13 cellular contexts compared by ENCODE assay signal in genomic region chr6:56730663-56731529, GRCh38.
DNase-seq lines count a peak whose midpoint lies in the region; ATAC-seq, FAIRE-seq and TF ChIP-seq lines count a peak whose summit lies in the region.
"Had no signal": no experiment of that assay in that cellular context is flagged by ENCODE, and none has a peak within 500 bp of the region (broad histone marks: within the 10 kb centered on the region; RNA-seq: fewer than 3 reads in every experiment).

No MANE protein-coding gene starts in this region.

- FAIRE-seq in A549 (lab: Jason Lieb, UNC) = no peak
- FAIRE-seq: GM12891 had no signal

- TF ChIP-seq POLR2A in A549 (IDR thresholded peaks at IDR 0.05; ENCODE audit: low read length) (no peak), prostate gland (IDR thresholded peaks at IDR 0.05) (no peak)

- H3K4me2 ChIP-seq in A549 = peak overlapping the region; percentile 64

- no peaks in the 10 kb centered on the region for H3K27me3 Mint-ChIP-seq in chondrocyte (ENCODE audit: low read depth)
- H3K27me3 Mint-ChIP-seq: activated CD4-positive, alpha-beta T cell treated with anti-CD3 and anti-CD28 coated beads for 36 hours had no signal

- H3K36me3 Mint-ChIP-seq in chondrocyte (ENCODE audit: low read depth) = peaks cover 4% of the 10 kb centered on the region

- POLR2A ChIA-PET in A549 (lab: Yijun Ruan, JAX) = no interaction called here

- H3K27ac ChIP-seq in A549 = peak overlapping the region; percentile 72 to 85
- H3K27ac ChIP-seq in left lung = peak overlapping the region in 1 of 2 donors; percentile 55
- H3K27ac ChIP-seq in prostate gland = no peak overlapping the region

- H3K4me3 ChIP-seq in A549 (no peak overlapping the region), left lung (no peak overlapping the region), prostate gland (no peak overlapping the region)

- no peak for TF ChIP-seq EP300 in A549 (IDR thresholded peaks at IDR 0.05)

- TF ChIP-seq CTCF in A549 (IDR thresholded peaks at IDR 0.05) (no peak), chondrocyte (IDR thresholded peaks at IDR 0.05) (no peak), left lung (IDR thresholded peaks at IDR 0.05) (no peak), prostate gland (IDR thresholded peaks at IDR 0.05) (no peak)

- TF ChIP-seq RAD21 in A549 (conservative IDR thresholded peaks at IDR 0.05 in 1 of 2, IDR thresholded peaks at IDR 0.05 in 1 of 2) = no peak

- intact Hi-C loops in left lung (cut with DNase I) (no loop called here), prostate gland (cut with DNase I) (no loop called here)

- no peaks in the 10 kb centered on the region for H3K27me3 ChIP-seq in left lung
- H3K27me3 ChIP-seq in prostate gland (replicated peaks; ENCODE audit: insufficient read depth) = no peaks in the 10 kb centered on the region

- H3K27ac Mint-ChIP-seq in chondrocyte (ENCODE audit: unreplicated experiment) = peak overlapping the region; percentile 83
- H3K27ac Mint-ChIP-seq: activated CD4-positive, alpha-beta T cell treated with anti-CD3 and anti-CD28 coated beads for 36 hours; CD14-positive monocyte had no signal

- peaks cover 87% of the 10 kb centered on the region for H3K4me1 ChIP-seq in A549
- H3K4me1 ChIP-seq in left lung = peaks cover 0 to 8% of the 10 kb centered on the region in 2 donors
- no peaks in the 10 kb centered on the region for H3K4me1 ChIP-seq in prostate gland (replicated peaks)

- DNase-seq in A549 (ENCODE audit: low read depth in 1 of 2, low spot score in 1 of 2) (no peak), HT1080 (ENCODE audit: low read depth) (peak; percentile 85), chondrocyte (ENCODE audit: low spot score) (no peak), left lung (no peak), prostate gland (ENCODE audit: low spot score) (no peak), NCI-H510A treated with DMSO at 0.1 percent for 48 hours (lab: John Stamatoyannopoulos, UW) (no peak), NCI-H146 (lab: John Stamatoyannopoulos, UW) (no peak), NCI-H82 treated with DMSO at 0.1 percent for 48 hours (lab: John Stamatoyannopoulos, UW; ENCODE audit: unreplicated experiment) (no peak)
- DNase-seq: activated CD4-positive, alpha-beta T cell treated with anti-CD3 and anti-CD28 coated beads for 36 hours; amygdala; SHP77 had no signal

- H3K4me1 Mint-ChIP-seq in chondrocyte (ENCODE audit: low read depth) = peaks cover 63% of the 10 kb centered on the region
- H3K4me1 Mint-ChIP-seq: activated CD4-positive, alpha-beta T cell treated with anti-CD3 and anti-CD28 coated beads for 36 hours had no signal

- H3K9me3 ChIP-seq in A549 (no peaks in the 10 kb centered on the region), left lung (no peaks in the 10 kb centered on the region), prostate gland (no peaks in the 10 kb centered on the region)

- CTCF ChIA-PET in A549 (lab: Yijun Ruan, JAX) = interaction anchor here (1.3 kb wide), 2 partner anchors 12 to 19 kb away, joined by 4 to 6 read pairs; no protein-coding TSS in a partner anchor

- no peak overlapping the region for H3K4me3 Mint-ChIP-seq in chondrocyte (ENCODE audit: unreplicated experiment)
- H3K4me3 Mint-ChIP-seq: activated CD4-positive, alpha-beta T cell treated with anti-CD3 and anti-CD28 coated beads for 36 hours; CD14-positive monocyte had no signal

- ATAC-seq in A549 (peak; percentile 87 to 88), left lung (peak; percentile 53)
- ATAC-seq: activated CD4-positive, alpha-beta T cell treated with anti-CD3 and anti-CD28 coated beads for 36 hours had no signal

- WGBS in A549 (ENCODE audit: missing lambda C conversion rate) = 9% methylated on average over 5 of the region's 5 CpGs
- 55% methylated on average over 5 of the region's 5 CpGs for WGBS in prostate gland

- no peaks in the 10 kb centered on the region for H3K9me3 Mint-ChIP-seq in chondrocyte (ENCODE audit: low read depth)

- H3K36me3 ChIP-seq in left lung (no peaks in the 10 kb centered on the region), prostate gland (no peaks in the 10 kb centered on the region)

TF ChIP-seq in A549, 52 proteins besides CTCF, POLR2A, EP300 and RAD21:
- TF ChIP-seq JUNB (IDR thresholded peaks at IDR 0.05) (peak; percentile 49), CHD2 (IDR thresholded peaks at IDR 0.05; ENCODE audit: low read length, partially characterized antibody) (no peak)

Comparison
In these comparisons a context has a peak if more than half of its experiments do, and no peak if none do; other contexts are left out.
1. H3K27ac ChIP-seq: peak in A549 (2 of 2); none in prostate gland (0 of 2).